ENCODE assay signal across 24 cellular contexts in genomic region chr7:142507799-142508198, GRCh38.
A peak's percentile ranks its signal among the peaks of the same experiment; 100 is the strongest.
DNase-seq lines count a peak whose midpoint lies in the region; ATAC-seq, FAIRE-seq and TF ChIP-seq lines count a peak whose summit lies in the region.
"Had no signal": no experiment of that assay in that cellular context is flagged by ENCODE, and none has a peak within 500 bp of the region (broad histone marks: within the 10 kb centered on the region; RNA-seq: fewer than 3 reads in every experiment).

No MANE protein-coding gene starts in this region.

- H3F3A ChIP-seq in smooth muscle cell (ENCODE audit: low read depth): no peaks in the 10 kb centered on the region

- no peak for FAIRE-seq in GM12892 (lab: Jason Lieb, UNC)
- FAIRE-seq: GM12891, islet of Langerhans, RCC 7860 had no signal

- H3K4me1 ChIP-seq in RWPE2 (ENCODE audit: insufficient read depth, poor library complexity, severe bottlenecking): peaks cover 10% of the 10 kb centered on the region
- H3K4me1 ChIP-seq in smooth muscle cell (ENCODE audit: low read depth): no peaks in the 10 kb centered on the region

- H3K9me3 ChIP-seq in RWPE2 (ENCODE audit: severe bottlenecking) (no peaks in the 10 kb centered on the region), smooth muscle cell (replicated peaks; ENCODE audit: low read depth) (no peaks in the 10 kb centered on the region), MG63 (no peaks in the 10 kb centered on the region)

- no peak overlapping the region for H3K4me3 Mint-ChIP-seq in activated naive CD4-positive, alpha-beta T cell treated with anti-CD3 and anti-CD28 coated beads for 36 hours
- H3K4me3 Mint-ChIP-seq: activated B cell treated with CpG ODN at 0.5 μM for 24 hours; activated T-helper 1 cell treated with anti-CD3 and anti-CD28 coated beads, Interleukin-12 subunit alpha, Interleukin-12 subunit beta, Interleukin-2, Interleukin-4 antibody, amounts not matched to agents 30 ng/mL and 10 ng/mL and 1 ng/mL, durations not matched to agents 14 hours and 24 hours and 36 hours had no signal

- no peak for TF ChIP-seq CTCF in RWPE2 (IDR thresholded peaks at IDR 0.05; ENCODE audit: poor library complexity, severe bottlenecking)
- no peak for TF ChIP-seq CTCF in smooth muscle cell (IDR thresholded peaks at IDR 0.05; ENCODE audit: borderline replicate concordance, insufficient read depth, poor library complexity, severe bottlenecking)

- H3K27me3 Mint-ChIP-seq in activated naive CD4-positive, alpha-beta T cell treated with anti-CD3 and anti-CD28 coated beads for 36 hours (ENCODE audit: low read depth): no peaks in the 10 kb centered on the region

- no peak overlapping the region for H2AFZ ChIP-seq in smooth muscle cell (ENCODE audit: low read depth)

- no peaks in the 10 kb centered on the region for H3K79me2 ChIP-seq in smooth muscle cell (ENCODE audit: low read depth)

- no peak for DNase-seq in activated naive CD4-positive, alpha-beta T cell treated with anti-CD3 and anti-CD28 coated beads for 36 hours
- no peak for DNase-seq in activated naive CD4-positive, alpha-beta T cell (lab: John Stamatoyannopoulos, UW)
- DNase-seq in RWPE2 (ENCODE audit: low spot score) (no peak), epithelial cell of prostate (ENCODE audit: low read depth, low spot score) (no peak), smooth muscle cell (lab: John Stamatoyannopoulos, UW; ENCODE audit: unreplicated experiment) (no peak), MG63 (no peak), GM12892 (ENCODE audit: insufficient read length) (no peak)
- DNase-seq: activated B cell treated with CpG ODN at 0.5 μM for 24 hours; activated CD8-positive, alpha-beta memory T cell treated with anti-CD3 and anti-CD28 coated beads for 24 hours; dorsolateral prefrontal cortex; foreskin melanocyte; hypothalamus; NCI-H1092; NCI-H2029 treated with DMSO at 0.1 percent for 48 hours; stimulated activated CD4-positive, alpha-beta T cell treated with anti-CD3 and anti-CD28 coated beads, Interleukin-12 subunit alpha, Interleukin-12 subunit beta, amount 100 ng/mL, for 4 hours; T-helper 9 cell had no signal

- H3K4me3 ChIP-seq in RWPE2 (ENCODE audit: severe bottlenecking) (no peak overlapping the region), smooth muscle cell (no peak overlapping the region), MG63 (no peak overlapping the region)
- H3K4me3 ChIP-seq: dorsolateral prefrontal cortex, lung had no signal

- peak overlapping the region; percentile 46 for H3K27ac ChIP-seq in RWPE2 (ENCODE audit: poor library complexity, severe bottlenecking)
- peak overlapping the region; percentile 64 for H3K27ac ChIP-seq in epithelial cell of prostate
- H3K27ac ChIP-seq in smooth muscle cell (ENCODE audit: low read depth): peak overlapping the region; percentile 67
- H3K27ac ChIP-seq: C4-2B, KMS-11 had no signal

- H3K36me3 ChIP-seq in RWPE2 (ENCODE audit: low read depth): no peaks in the 10 kb centered on the region
- no peaks in the 10 kb centered on the region for H3K36me3 ChIP-seq in smooth muscle cell (ENCODE audit: low read depth)
- no peaks in the 10 kb centered on the region for H3K36me3 ChIP-seq in MG63

- H3K36me3 Mint-ChIP-seq in activated naive CD4-positive, alpha-beta T cell treated with anti-CD3 and anti-CD28 coated beads for 36 hours (ENCODE audit: low read depth): no peaks in the 10 kb centered on the region

- TF ChIP-seq POLR2A in GM12892 (IDR thresholded peaks at IDR 0.05; ENCODE audit: low read depth, low read length): no peak

- no peak overlapping the region for H3K9ac ChIP-seq in smooth muscle cell (ENCODE audit: low read depth)
- H3K9ac ChIP-seq: KMS-11 had no signal

- ATAC-seq in RWPE2 (ENCODE audit: low read depth) (no peak), GM21447 (IDR thresholded peaks at IDR 0.05; ENCODE audit: unreplicated experiment) (no peak)

- intact Hi-C loops in activated naive CD4-positive, alpha-beta T cell treated with anti-CD3 and anti-CD28 coated beads for 36 hours (cut with micrococcal nuclease): loop anchor here (1.0 kb wide), 1 partner anchor 7 kb away; no protein-coding TSS in a partner anchor

- H3K4me1 Mint-ChIP-seq in activated naive CD4-positive, alpha-beta T cell treated with anti-CD3 and anti-CD28 coated beads for 36 hours (ENCODE audit: low read depth): peaks cover 41% of the 10 kb centered on the region
- H3K4me1 Mint-ChIP-seq: activated B cell treated with CpG ODN at 0.5 μM for 24 hours had no signal

- H3K9me3 Mint-ChIP-seq in activated naive CD4-positive, alpha-beta T cell treated with anti-CD3 and anti-CD28 coated beads for 36 hours: no peaks in the 10 kb centered on the region
- H3K9me3 Mint-ChIP-seq: activated B cell treated with CpG ODN at 0.5 μM for 24 hours; activated T-helper 1 cell treated with anti-CD3 and anti-CD28 coated beads, Interleukin-12 subunit alpha, Interleukin-12 subunit beta, Interleukin-2, Interleukin-4 antibody, amounts not matched to agents 30 ng/mL and 10 ng/mL and 1 ng/mL, durations not matched to agents 14 hours and 24 hours and 36 hours had no signal

- peak overlapping the region; percentile 79 for H3K27ac Mint-ChIP-seq in activated naive CD4-positive, alpha-beta T cell treated with anti-CD3 and anti-CD28 coated beads for 36 hours
- H3K27ac Mint-ChIP-seq: activated B cell treated with CpG ODN at 0.5 μM for 24 hours; activated T-helper 1 cell treated with anti-CD3 and anti-CD28 coated beads, Interleukin-12 subunit alpha, Interleukin-12 subunit beta, Interleukin-2, Interleukin-4 antibody, amounts not matched to agents 30 ng/mL and 10 ng/mL and 1 ng/mL, durations not matched to agents 14 hours and 24 hours and 36 hours had no signal

- H3K4me2 ChIP-seq in smooth muscle cell: no peak overlapping the region
- H3K4me2 ChIP-seq: KMS-11 had no signal

- no peaks in the 10 kb centered on the region for H4K20me1 ChIP-seq in smooth muscle cell (ENCODE audit: low read depth)

- H3K27me3 ChIP-seq in RWPE2 (ENCODE audit: insufficient read depth, poor library complexity, severe bottlenecking) (no peaks in the 10 kb centered on the region), smooth muscle cell (ENCODE audit: low read depth) (no peaks in the 10 kb centered on the region), MG63 (no peaks in the 10 kb centered on the region)

- 96% methylated on average over 5 of the region's 5 CpGs for WGBS in smooth muscle cell (ENCODE audit: low lambda C conversion rate)

- CTCF ChIA-PET in activated naive CD4-positive, alpha-beta T cell treated with anti-CD3 and anti-CD28 coated beads for 36 hours (lab: Charles Lee): interaction anchor here (0.6 to 1.8 kb wide), 5 partner anchors 9 to 149 kb away, joined by 3 to 12 read pairs (median 4); no protein-coding TSS in a partner anchor
